Comparison of ENCODE assay signal across 8 cellular contexts in the genomic region with DNA sequence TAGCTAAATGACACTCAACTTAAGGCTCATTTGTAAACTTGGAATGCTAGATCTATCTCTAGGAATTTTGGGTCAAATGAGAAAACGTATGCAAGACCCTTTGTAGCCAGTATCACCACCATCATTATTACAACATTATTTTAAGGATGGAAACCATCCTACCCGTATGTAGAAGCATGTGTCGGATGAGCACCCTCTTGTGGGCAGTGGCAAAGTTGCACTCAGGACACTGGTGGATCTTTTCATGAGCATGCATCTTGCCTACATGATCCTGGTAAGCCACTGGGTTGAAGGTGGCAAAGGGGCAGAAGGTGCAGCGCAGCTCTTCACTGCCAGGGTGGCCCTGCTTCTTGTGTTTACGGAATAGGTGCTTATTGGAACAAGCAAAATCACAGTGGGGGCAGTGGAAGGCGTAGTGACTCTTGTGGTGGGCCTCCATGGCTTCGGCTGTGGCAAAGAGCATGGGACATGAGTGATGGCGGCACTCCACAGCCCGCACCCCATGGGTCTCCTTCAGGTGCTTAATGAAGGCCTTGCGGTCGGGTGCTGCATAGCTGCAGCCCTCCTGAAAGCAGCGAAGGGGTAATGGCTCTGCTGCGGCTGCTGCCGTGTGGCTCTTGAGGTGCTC. TPM values are rescaled to one million over a fixed set of nuclear protein-coding genes. Genes with fewer than 3 reads are reported as not detected.
DNase-seq lines count a peak whose midpoint lies in the region; ATAC-seq and TF ChIP-seq lines count a peak whose summit lies in the region.

No MANE protein-coding gene starts in this region.

- H3K4me2 ChIP-seq in parathyroid adenoma (ENCODE audit: low read length), result no peak overlapping the region

- H3K27me3 ChIP-seq in parathyroid adenoma (ENCODE audit: control insufficient read depth, insufficient read depth, low read length), result no peaks in the 10 kb centered on the region

- no peaks in the 10 kb centered on the region for H3K9me3 ChIP-seq in parathyroid adenoma (ENCODE audit: control insufficient read depth, low read length)

- H3K79me2 ChIP-seq in parathyroid adenoma, result no peaks in the 10 kb centered on the region

- peak; percentile 48 for ATAC-seq in HG03159 (IDR thresholded peaks at IDR 0.05; ENCODE audit: unreplicated experiment)
- ATAC-seq in GM21381 (IDR thresholded peaks at IDR 0.05; ENCODE audit: unreplicated experiment), result no peak

- no peak overlapping the region for H3K4me3 ChIP-seq in parathyroid adenoma (ENCODE audit: low read depth, low read length)

- DNase-seq in EH (ENCODE audit: low read depth), result peak; percentile 69
- DNase-seq in RPMI7951 (ENCODE audit: low read depth), result peak; percentile 65
- peak; percentile 80 for DNase-seq in activated effector memory CD4-positive, alpha-beta T cell treated with anti-CD3 and anti-CD28 coated beads, Interleukin-2, amount 50 U/mL, for 16 hours
- DNase-seq in germinal center (ENCODE audit: low spot score), result peak; percentile 73
- no peak for DNase-seq in cortex of kidney (lab: John Stamatoyannopoulos, UW)

- H3K27ac ChIP-seq in parathyroid adenoma, result no peak overlapping the region

- TF ChIP-seq CTCF in parathyroid adenoma (IDR thresholded peaks at IDR 0.05), result peak; percentile 80

- no peaks in the 10 kb centered on the region for H3K4me1 ChIP-seq in parathyroid adenoma

- no peak overlapping the region for H3K9ac ChIP-seq in parathyroid adenoma

- H2AFZ ChIP-seq in parathyroid adenoma, result no peak overlapping the region

- no peaks in the 10 kb centered on the region for H3K36me3 ChIP-seq in parathyroid adenoma (ENCODE audit: control insufficient read depth, insufficient read depth, low read length)

RNA-seq across cellular contexts. Expression of a gene that starts 10.8 kb away (rescaled TPM):
- total RNA-seq in RPMI7951 (2014; rRNA removed; shearing (Covaris generic)), result 11.3 and 13.6 TPM in 2 replicates

RNA-seq across cellular contexts. Expression of a gene that starts 10.9 kb away (rescaled TPM):
- total RNA-seq in RPMI7951 (2014; rRNA removed; shearing (Covaris generic)), result 47.0 and 49.8 TPM in 2 replicates

RNA-seq across cellular contexts. Expression of a gene that starts 23.2 kb away (rescaled TPM):
- 37.5 and 45.5 TPM in 2 replicates for total RNA-seq in RPMI7951 (2014; rRNA removed; shearing (Covaris generic))

RNA-seq across cellular contexts. Expression of a gene that starts 23.3 kb away (rescaled TPM):
- total RNA-seq in RPMI7951 (2014; rRNA removed; shearing (Covaris generic)), result 15.6 and 20.7 TPM in 2 replicates

RNA-seq across cellular contexts. Expression of a gene that starts 40.9 kb away (rescaled TPM):
- total RNA-seq in RPMI7951 (2014; rRNA removed; shearing (Covaris generic)), result 8.5 and 10.2 TPM in 2 replicates
